In genomic region chr17:77769215-77769614, GRCh38 we compare ENCODE assay signal across 15 cellular contexts.
A peak's percentile ranks its signal among the peaks of the same experiment; 100 is the strongest.
DNase-seq lines count a peak whose midpoint lies in the region; ATAC-seq and TF ChIP-seq lines count a peak whose summit lies in the region.
"Had no signal": no experiment of that assay in that cellular context is flagged by ENCODE, and none has a peak within 500 bp of the region (broad histone marks: within the 10 kb centered on the region; RNA-seq: fewer than 3 reads in every experiment).

No MANE protein-coding gene starts in this region.

- CTCF ChIA-PET in activated CD8-positive, alpha-beta T cell treated with anti-CD3 and anti-CD28 coated beads for 36 hours (lab: Charles Lee), result interaction anchor here (1.3 to 1.8 kb wide), 2 partner anchors 244 to 250 kb away, joined by 6 to 9 read pairs; no protein-coding TSS in a partner anchor

- H3K36me3 ChIP-seq in MM.1S (replicated peaks; ENCODE audit: insufficient read depth, low read length), result no peaks in the 10 kb centered on the region
- H3K36me3 ChIP-seq: colonic mucosa, MG63 had no signal

- no peak for TF ChIP-seq CTCF in MM.1S (IDR thresholded peaks at IDR 0.05; ENCODE audit: low read length)
- TF ChIP-seq CTCF in neural crest cell (conservative IDR thresholded peaks at IDR 0.05), result no peak
- no peak for TF ChIP-seq CTCF in activated CD8-positive, alpha-beta T cell treated with anti-CD3 and anti-CD28 coated beads for 36 hours (IDR thresholded peaks at IDR 0.05)
- no peak for TF ChIP-seq CTCF in CD14-positive monocyte (IDR thresholded peaks at IDR 0.05)

- H3K9me3 Mint-ChIP-seq in neural crest cell (no peaks in the 10 kb centered on the region), CD14-positive monocyte (no peaks in the 10 kb centered on the region)
- no peaks in the 10 kb centered on the region for H3K9me3 Mint-ChIP-seq in activated CD8-positive, alpha-beta T cell treated with anti-CD3 and anti-CD28 coated beads for 36 hours
- H3K9me3 Mint-ChIP-seq: natural killer cell had no signal

- no peaks in the 10 kb centered on the region for H3K36me3 Mint-ChIP-seq in neural crest cell (ENCODE audit: low read depth)
- no peaks in the 10 kb centered on the region for H3K36me3 Mint-ChIP-seq in activated CD8-positive, alpha-beta T cell treated with anti-CD3 and anti-CD28 coated beads for 36 hours (ENCODE audit: low read depth)
- no peaks in the 10 kb centered on the region for H3K36me3 Mint-ChIP-seq in CD14-positive monocyte
- H3K36me3 Mint-ChIP-seq: natural killer cell had no signal

- POLR2A ChIA-PET in activated CD8-positive, alpha-beta T cell treated with anti-CD3 and anti-CD28 coated beads for 36 hours (lab: Charles Lee), result no interaction called here

- ATAC-seq in activated CD8-positive, alpha-beta T cell treated with anti-CD3 and anti-CD28 coated beads for 36 hours, result no peak
- ATAC-seq: natural killer cell had no signal

- intact Hi-C loops in activated CD8-positive, alpha-beta T cell treated with anti-CD3 and anti-CD28 coated beads for 36 hours (cut with micrococcal nuclease), result loop anchor here (10.0 kb wide), 1 partner anchor 224 kb away; no protein-coding TSS in a partner anchor
- intact Hi-C loops in CD14-positive monocyte (cut with micrococcal nuclease), result no loop called here
- intact Hi-C loops in cardiac septum (cut with DNase I), result no loop called here

- H4K20me1 ChIP-seq in MM.1S (ENCODE audit: insufficient read depth, low read length), result no peaks in the 10 kb centered on the region

- H3F3A ChIP-seq in MM.1S (ENCODE audit: insufficient read depth, low read length), result peaks cover 14% of the 10 kb centered on the region; the same call in 1 of the 2 replicates

- peaks cover 4% of the 10 kb centered on the region; the same call in 1 of the 2 replicates for H3K27me3 ChIP-seq in MM.1S (replicated peaks; ENCODE audit: insufficient read depth, low read length)
- H3K27me3 ChIP-seq: colonic mucosa had no signal

- H3K27me3 Mint-ChIP-seq in neural crest cell (ENCODE audit: low read depth) (peaks cover under 1% of the 10 kb centered on the region), CD14-positive monocyte (ENCODE audit: low read depth in 3 of 3) (peaks cover 11 to 22% (median 16%) of the 10 kb centered on the region in 3 donors)
- H3K27me3 Mint-ChIP-seq in activated CD8-positive, alpha-beta T cell treated with anti-CD3 and anti-CD28 coated beads for 36 hours, result no peaks in the 10 kb centered on the region

- DNase-seq in H4 (ENCODE audit: low spot score) (peak; percentile 75), MM.1S (peak; percentile 21), NCI-H774 (lab: John Stamatoyannopoulos, UW) (peak; percentile 73), neural crest cell (ENCODE audit: low read depth, low spot score) (no peak), CD14-positive monocyte (ENCODE audit: low spot score) (no peak), cardiac septum (ENCODE audit: low spot score) (no peak)
- DNase-seq in activated CD8-positive, alpha-beta T cell treated with anti-CD3 and anti-CD28 coated beads for 36 hours, result no peak
- DNase-seq: amygdala, C1 segment of cervical spinal cord, colonic mucosa, foreskin melanocyte, mammary epithelial cell, MG63, natural killer cell, NCI-H526 treated with DMSO at 0.1 percent for 48 hours had no signal

- H3K27ac Mint-ChIP-seq in neural crest cell (ENCODE audit: unreplicated experiment) (peak overlapping the region; percentile 19), CD14-positive monocyte (peak overlapping the region in 1 of 7 donors; percentile 70)
- no peak overlapping the region for H3K27ac Mint-ChIP-seq in activated CD8-positive, alpha-beta T cell treated with anti-CD3 and anti-CD28 coated beads for 36 hours
- H3K27ac Mint-ChIP-seq: natural killer cell had no signal

- H2AFZ ChIP-seq in MM.1S (ENCODE audit: low read length), result no peak overlapping the region

- H3K4me1 Mint-ChIP-seq in neural crest cell (peaks cover 14% of the 10 kb centered on the region), CD14-positive monocyte (peaks cover 3% of the 10 kb centered on the region)
- peaks cover 12% of the 10 kb centered on the region for H3K4me1 Mint-ChIP-seq in activated CD8-positive, alpha-beta T cell treated with anti-CD3 and anti-CD28 coated beads for 36 hours (ENCODE audit: low read depth)

- H3K9me3 ChIP-seq in MM.1S (replicated peaks; ENCODE audit: insufficient read depth, low read length), result no peaks in the 10 kb centered on the region
- H3K9me3 ChIP-seq: colonic mucosa, MG63 had no signal

- no peaks in the 10 kb centered on the region for H3K79me2 ChIP-seq in MM.1S (ENCODE audit: low read length)

- no peak overlapping the region for H3K4me3 ChIP-seq in MM.1S (ENCODE audit: low read length)
- H3K4me3 ChIP-seq: colonic mucosa, MG63 had no signal

- H3K9me2 ChIP-seq in MM.1S (replicated peaks; ENCODE audit: insufficient read depth, low read length), result no peaks in the 10 kb centered on the region

- peaks cover 21% of the 10 kb centered on the region for H3K4me1 ChIP-seq in MM.1S (ENCODE audit: low read length)
- H3K4me1 ChIP-seq: colonic mucosa had no signal

- no peak overlapping the region for H3K9ac ChIP-seq in MM.1S (ENCODE audit: low read length)

- peak overlapping the region; percentile 19; the same call in 1 of the 2 replicates for H3K4me2 ChIP-seq in MM.1S (ENCODE audit: low read depth, low read length)

- peak overlapping the region; percentile 31; the same call in 1 of the 2 replicates for H3K27ac ChIP-seq in MM.1S (ENCODE audit: low read length)
- H3K27ac ChIP-seq: colonic mucosa had no signal

- H3K4me3 Mint-ChIP-seq in neural crest cell, result no peak overlapping the region
- no peak overlapping the region for H3K4me3 Mint-ChIP-seq in activated CD8-positive, alpha-beta T cell treated with anti-CD3 and anti-CD28 coated beads for 36 hours
- H3K4me3 Mint-ChIP-seq in CD14-positive monocyte, result no peak overlapping the region
- H3K4me3 Mint-ChIP-seq: natural killer cell had no signal

Comparison
In these comparisons a context has a peak if more than half of its experiments do, and no peak if none do; other contexts are left out.
1. DNase-seq: peak in H4 (single experiment), MM.1S (single experiment) and NCI-H774 (single experiment); none in neural crest cell (single experiment), activated CD8-positive, alpha-beta T cell treated with anti-CD3 and anti-CD28 coated beads for 36 hours (single experiment), CD14-positive monocyte (single experiment) and cardiac septum (single experiment).